Comparison of ENCODE assay signal across 23 cellular contexts in genomic region chr5:67647772-67648171, GRCh38.
DNase-seq lines count a peak whose midpoint lies in the region; ATAC-seq and TF ChIP-seq lines count a peak whose summit lies in the region.
"Had no signal": no experiment of that assay in that cellular context is flagged by ENCODE, and none has a peak within 500 bp of the region (broad histone marks: within the 10 kb centered on the region; RNA-seq: fewer than 3 reads in every experiment).

No MANE protein-coding gene starts in this region.

- H3K4me2 ChIP-seq in skeletal muscle satellite cell (ENCODE audit: low read length): peak overlapping the region; percentile 73

- H3K27ac ChIP-seq in 22Rv1 (peak overlapping the region; percentile 58), VCaP (peak overlapping the region; percentile 81), lower lobe of right lung (peak overlapping the region; percentile 37)

- TF ChIP-seq CTCF in 22Rv1 (IDR thresholded peaks at IDR 0.05) (no peak), VCaP (conservative IDR thresholded peaks at IDR 0.05) (no peak), lower lobe of right lung (IDR thresholded peaks at IDR 0.05) (no peak)

- peaks cover 9% of the 10 kb centered on the region for H3K4me1 ChIP-seq in lower lobe of right lung
- H3K4me1 ChIP-seq in skeletal muscle satellite cell (ENCODE audit: control insufficient read depth, insufficient read depth, low read length): peaks cover 25% of the 10 kb centered on the region

- intact Hi-C loops in lower lobe of right lung (cut with DNase I): no loop called here

- H3K9me3 ChIP-seq in lower lobe of right lung (no peaks in the 10 kb centered on the region), skeletal muscle satellite cell (replicated peaks; ENCODE audit: low read length) (peaks cover 4% of the 10 kb centered on the region)

- DNase-seq in lower lobe of right lung (no peak), occipital lobe (lab: John Stamatoyannopoulos, UW) (no peak), 8988T (no peak)
- DNase-seq: activated CD8-positive, alpha-beta memory T cell treated with anti-CD3 and anti-CD28 coated beads for 24 hours; activated naive CD4-positive, alpha-beta T cell treated with anti-CD3 and anti-CD28 coated beads, Interleukin-2, amount 10 ng/mL, durations not matched to agents 7 days and 5 days; activated T-cell treated with anti-CD3 and anti-CD28 coated beads, Interleukin-2, amount 50 U/mL, for 4 hours; DMS 273 treated with DMSO at 0.1 percent for 48 hours; effector CD4-positive, alpha-beta T cell; erythroblast; H7; IMR-90; mesendoderm; naive thymus-derived CD4-positive, alpha-beta T cell; NCI-H1930; PC-3; stimulated activated CD4-positive, alpha-beta T cell treated with anti-CD3 and anti-CD28 coated beads, Interleukin-4, amount 100 ng/mL, for 1 hour; stimulated activated naive CD8-positive, alpha-beta T cell treated with anti-CD3 and anti-CD28 coated beads, Interleukin-15, Interleukin-2, amounts not matched to agents 100 U/mL and 50 U/mL, for 24 hours; T-cell had no signal

- no peak overlapping the region for H3K9ac ChIP-seq in skeletal muscle satellite cell (ENCODE audit: low read depth, low read length)

- H3K4me3 ChIP-seq in lower lobe of right lung (no peak overlapping the region), skeletal muscle satellite cell (ENCODE audit: low read length) (no peak overlapping the region)

- no peaks in the 10 kb centered on the region for H3K27me3 ChIP-seq in lower lobe of right lung (ENCODE audit: low read depth)
- no peaks in the 10 kb centered on the region for H3K27me3 ChIP-seq in skeletal muscle satellite cell (ENCODE audit: control insufficient read depth, insufficient read depth, low read length)

- no peaks in the 10 kb centered on the region for H3K36me3 ChIP-seq in lower lobe of right lung
- H3K36me3 ChIP-seq in skeletal muscle satellite cell (ENCODE audit: insufficient read depth, low read length): no peaks in the 10 kb centered on the region

- ATAC-seq in lower lobe of right lung (no peak), GM21381 (IDR thresholded peaks at IDR 0.05; ENCODE audit: unreplicated experiment) (no peak), HG03378 (IDR thresholded peaks at IDR 0.05; ENCODE audit: unreplicated experiment) (no peak)
- ATAC-seq: activated T-cell treated with anti-CD3 and anti-CD28 coated beads, Interleukin-2, amount 50 U/mL, for 4 hours; naive thymus-derived CD4-positive, alpha-beta T cell; PC-3; stimulated activated naive CD8-positive, alpha-beta T cell treated with anti-CD3 and anti-CD28 coated beads, Interleukin-15, Interleukin-2, amounts not matched to agents 100 U/mL and 50 U/mL, for 24 hours; T-cell had no signal
